In the genomic region with DNA sequence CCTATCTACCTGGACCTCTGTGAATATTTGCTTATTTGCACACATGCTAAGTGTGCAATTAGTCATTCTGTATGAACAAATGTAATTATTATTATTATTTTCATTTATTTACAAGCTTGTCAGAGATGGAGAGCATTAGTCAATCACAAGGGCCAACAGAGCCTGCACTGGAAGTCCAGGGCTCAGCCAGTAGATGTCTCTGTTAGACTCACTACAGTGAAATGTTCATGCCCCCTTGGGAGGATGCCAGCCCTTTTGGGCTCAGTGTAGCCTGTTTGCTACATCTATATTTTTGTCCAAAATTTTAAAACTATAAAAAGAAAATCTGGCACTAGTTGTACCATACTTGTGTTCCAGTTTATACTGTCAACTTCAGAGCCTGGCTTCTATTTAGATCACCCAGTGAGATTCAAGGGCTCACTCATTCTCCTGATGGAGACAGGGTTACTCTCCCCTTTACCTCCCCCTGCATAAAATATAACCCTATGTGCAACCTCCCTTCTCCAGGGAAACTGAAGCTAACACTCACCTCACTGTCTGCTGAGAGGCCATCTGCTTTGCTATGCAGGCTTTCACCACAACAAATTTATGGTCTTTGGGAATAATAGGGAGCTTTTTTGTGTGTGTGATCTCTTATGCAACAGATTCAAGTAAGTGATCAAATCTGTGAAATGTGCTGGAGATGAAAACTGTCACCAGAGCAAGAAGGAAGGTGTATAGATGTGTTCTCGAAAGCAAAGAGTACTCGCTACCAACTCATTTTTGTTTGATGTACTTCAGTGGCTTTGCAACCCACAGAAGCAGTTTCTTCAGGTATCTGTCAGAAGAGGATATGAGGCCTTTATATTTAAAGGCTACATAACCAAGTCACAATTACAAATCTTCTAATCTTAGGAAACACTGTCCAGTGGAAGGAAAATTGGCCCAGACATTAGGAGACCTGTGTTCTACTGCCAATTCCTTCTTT, we compare ENCODE assay signal across 8 cellular contexts.
DNase-seq lines count a peak whose midpoint lies in the region; ATAC-seq and TF ChIP-seq lines count a peak whose summit lies in the region.
"Had no signal": no experiment of that assay in that cellular context is flagged by ENCODE, and none has a peak within 500 bp of the region (broad histone marks: within the 10 kb centered on the region; RNA-seq: fewer than 3 reads in every experiment).

No MANE protein-coding gene starts in this region.

- ATAC-seq in HG03025 (IDR thresholded peaks at IDR 0.05; ENCODE audit: low FRiP score, unreplicated experiment) (no peak), HG03135 (IDR thresholded peaks at IDR 0.05; ENCODE audit: unreplicated experiment) (no peak)

- DNase-seq in GM06990 (ENCODE audit: extremely low read depth, insufficient read length) (no peak), NAMALWA (ENCODE audit: low spot score) (peak; percentile 25)
- DNase-seq in NK-92 treated with Interleukin-12 subunit alpha and Interleukin-12 subunit beta, amount 100 ng/mL, for 24 hours (lab: John Stamatoyannopoulos, UW): no peak

- TF ChIP-seq RAD21 in liver (IDR thresholded peaks at IDR 0.05): peak; percentile 72 to 75

- no peak overlapping the region for H3K27ac Mint-ChIP-seq in brain
- H3K27ac Mint-ChIP-seq: immature natural killer cell had no signal

- no peak overlapping the region for H3K4me3 Mint-ChIP-seq in brain
- H3K4me3 Mint-ChIP-seq: immature natural killer cell had no signal

- peaks cover 0 to 5% (median 0%) of the 10 kb centered on the region in 5 experiments for H3K9me3 Mint-ChIP-seq in brain

- H3K27ac ChIP-seq in liver (ENCODE audit: low read depth in 1 of 2, low read length in 2 of 2): no peak overlapping the region

- WGBS in liver: 95% methylated on average over 2 of the region's 2 CpGs

- peaks cover 9% of the 10 kb centered on the region for H3K27me3 Mint-ChIP-seq in brain

- no peak overlapping the region for H3K4me3 ChIP-seq in GM06990 (replicated peaks; ENCODE audit: low read depth, low read length)
- H3K4me3 ChIP-seq in liver (ENCODE audit: low read depth in 1 of 3, low read length in 3 of 3): no peak overlapping the region

- no peaks in the 10 kb centered on the region for H3K4me1 ChIP-seq in liver (ENCODE audit: control insufficient read depth in 4 of 4, insufficient read depth in 4 of 4, low read length in 3 of 4)

- TF ChIP-seq CTCF in GM06990 (IDR thresholded peaks at IDR 0.05; ENCODE audit: insufficient read depth, low read length, poor library complexity, severe bottlenecking) (peak; percentile 35), brain (conservative IDR thresholded peaks at IDR 0.05) (peak; percentile 35 to 43), liver (IDR thresholded peaks at IDR 0.05; ENCODE audit: low read depth, low read length, missing input control) (peak; percentile 33)

- H3K36me3 ChIP-seq in GM06990 (ENCODE audit: control insufficient read depth, insufficient read depth, low read length) (no peaks in the 10 kb centered on the region), liver (ENCODE audit: control insufficient read depth in 4 of 4, insufficient read depth in 3 of 4, low read depth in 1 of 4, low read length in 3 of 4) (no peaks in the 10 kb centered on the region)

- peaks cover 5% of the 10 kb centered on the region for H3K4me1 Mint-ChIP-seq in brain
- H3K4me1 Mint-ChIP-seq: immature natural killer cell had no signal

- H3K9ac ChIP-seq in liver (ENCODE audit: low read depth in 1 of 2, low read length in 2 of 2): no peak overlapping the region

- no peaks in the 10 kb centered on the region for H3K36me3 Mint-ChIP-seq in brain
- H3K36me3 Mint-ChIP-seq: immature natural killer cell had no signal

- H3K27me3 ChIP-seq in GM06990 (replicated peaks; ENCODE audit: control insufficient read depth, insufficient read depth, low read length): no peaks in the 10 kb centered on the region
- peaks cover 0 to 5% (median 0%) of the 10 kb centered on the region in 4 donors for H3K27me3 ChIP-seq in liver (ENCODE audit: control insufficient read depth in 4 of 4, insufficient read depth in 4 of 4, low read length in 3 of 4)

- no peaks in the 10 kb centered on the region for H3K9me3 ChIP-seq in liver (ENCODE audit: control insufficient read depth in 4 of 4, low read length in 3 of 4)

TF ChIP-seq in liver, 16 proteins besides CTCF, POLR2A, EP300 and RAD21:
- TF ChIP-seq EGR1 (IDR thresholded peaks at IDR 0.05; ENCODE audit: low read depth in 2 of 2) (no peak), FOXA1 (IDR thresholded peaks at IDR 0.05) (no peak), GABPA (IDR thresholded peaks at IDR 0.05 in 1 of 2, conservative IDR thresholded peaks at IDR 0.05 in 1 of 2) (no peak), TAF1 (conservative IDR thresholded peaks at IDR 0.05) (no peak), JUND (IDR thresholded peaks at IDR 0.05) (no peak), YY1 (IDR thresholded peaks at IDR 0.05) (no peak), FOXA2 (IDR thresholded peaks at IDR 0.05) (no peak), RXRA (IDR thresholded peaks at IDR 0.05) (no peak), HNF4G (IDR thresholded peaks at IDR 0.05) (no peak), SP1 (IDR thresholded peaks at IDR 0.05) (no peak)
- TF ChIP-seq, protein P1, sequence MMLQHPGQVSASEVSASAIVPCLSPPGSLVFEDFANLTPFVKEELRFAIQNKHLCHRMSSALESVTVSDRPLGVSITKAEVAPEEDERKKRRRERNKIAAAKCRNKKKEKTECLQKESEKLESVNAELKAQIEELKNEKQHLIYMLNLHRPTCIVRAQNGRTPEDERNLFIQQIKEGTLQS (IDR thresholded peaks at IDR 0.05): no peak
- TF ChIP-seq, protein P2, sequence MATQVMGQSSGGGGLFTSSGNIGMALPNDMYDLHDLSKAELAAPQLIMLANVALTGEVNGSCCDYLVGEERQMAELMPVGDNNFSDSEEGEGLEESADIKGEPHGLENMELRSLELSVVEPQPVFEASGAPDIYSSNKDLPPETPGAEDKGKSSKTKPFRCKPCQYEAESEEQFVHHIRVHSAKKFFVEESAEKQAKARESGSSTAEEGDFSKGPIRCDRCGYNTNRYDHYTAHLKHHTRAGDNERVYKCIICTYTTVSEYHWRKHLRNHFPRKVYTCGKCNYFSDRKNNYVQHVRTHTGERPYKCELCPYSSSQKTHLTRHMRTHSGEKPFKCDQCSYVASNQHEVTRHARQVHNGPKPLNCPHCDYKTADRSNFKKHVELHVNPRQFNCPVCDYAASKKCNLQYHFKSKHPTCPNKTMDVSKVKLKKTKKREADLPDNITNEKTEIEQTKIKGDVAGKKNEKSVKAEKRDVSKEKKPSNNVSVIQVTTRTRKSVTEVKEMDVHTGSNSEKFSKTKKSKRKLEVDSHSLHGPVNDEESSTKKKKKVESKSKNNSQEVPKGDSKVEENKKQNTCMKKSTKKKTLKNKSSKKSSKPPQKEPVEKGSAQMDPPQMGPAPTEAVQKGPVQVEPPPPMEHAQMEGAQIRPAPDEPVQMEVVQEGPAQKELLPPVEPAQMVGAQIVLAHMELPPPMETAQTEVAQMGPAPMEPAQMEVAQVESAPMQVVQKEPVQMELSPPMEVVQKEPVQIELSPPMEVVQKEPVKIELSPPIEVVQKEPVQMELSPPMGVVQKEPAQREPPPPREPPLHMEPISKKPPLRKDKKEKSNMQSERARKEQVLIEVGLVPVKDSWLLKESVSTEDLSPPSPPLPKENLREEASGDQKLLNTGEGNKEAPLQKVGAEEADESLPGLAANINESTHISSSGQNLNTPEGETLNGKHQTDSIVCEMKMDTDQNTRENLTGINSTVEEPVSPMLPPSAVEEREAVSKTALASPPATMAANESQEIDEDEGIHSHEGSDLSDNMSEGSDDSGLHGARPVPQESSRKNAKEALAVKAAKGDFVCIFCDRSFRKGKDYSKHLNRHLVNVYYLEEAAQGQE (IDR thresholded peaks at IDR 0.05): no peak
- TF ChIP-seq, protein P3, sequence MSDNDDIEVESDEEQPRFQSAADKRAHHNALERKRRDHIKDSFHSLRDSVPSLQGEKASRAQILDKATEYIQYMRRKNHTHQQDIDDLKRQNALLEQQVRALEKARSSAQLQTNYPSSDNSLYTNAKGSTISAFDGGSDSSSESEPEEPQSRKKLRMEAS (IDR thresholded peaks at IDR 0.05): no peak
- TF ChIP-seq, protein P4, sequence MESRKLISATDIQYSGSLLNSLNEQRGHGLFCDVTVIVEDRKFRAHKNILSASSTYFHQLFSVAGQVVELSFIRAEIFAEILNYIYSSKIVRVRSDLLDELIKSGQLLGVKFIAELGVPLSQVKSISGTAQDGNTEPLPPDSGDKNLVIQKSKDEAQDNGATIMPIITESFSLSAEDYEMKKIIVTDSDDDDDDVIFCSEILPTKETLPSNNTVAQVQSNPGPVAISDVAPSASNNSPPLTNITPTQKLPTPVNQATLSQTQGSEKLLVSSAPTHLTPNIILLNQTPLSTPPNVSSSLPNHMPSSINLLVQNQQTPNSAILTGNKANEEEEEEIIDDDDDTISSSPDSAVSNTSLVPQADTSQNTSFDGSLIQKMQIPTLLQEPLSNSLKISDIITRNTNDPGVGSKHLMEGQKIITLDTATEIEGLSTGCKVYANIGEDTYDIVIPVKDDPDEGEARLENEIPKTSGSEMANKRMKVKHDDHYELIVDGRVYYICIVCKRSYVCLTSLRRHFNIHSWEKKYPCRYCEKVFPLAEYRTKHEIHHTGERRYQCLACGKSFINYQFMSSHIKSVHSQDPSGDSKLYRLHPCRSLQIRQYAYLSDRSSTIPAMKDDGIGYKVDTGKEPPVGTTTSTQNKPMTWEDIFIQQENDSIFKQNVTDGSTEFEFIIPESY (IDR thresholded peaks at IDR 0.05): no peak
TF ChIP-seq in liver: peak in this region for 0.
